In the genomic region with DNA sequence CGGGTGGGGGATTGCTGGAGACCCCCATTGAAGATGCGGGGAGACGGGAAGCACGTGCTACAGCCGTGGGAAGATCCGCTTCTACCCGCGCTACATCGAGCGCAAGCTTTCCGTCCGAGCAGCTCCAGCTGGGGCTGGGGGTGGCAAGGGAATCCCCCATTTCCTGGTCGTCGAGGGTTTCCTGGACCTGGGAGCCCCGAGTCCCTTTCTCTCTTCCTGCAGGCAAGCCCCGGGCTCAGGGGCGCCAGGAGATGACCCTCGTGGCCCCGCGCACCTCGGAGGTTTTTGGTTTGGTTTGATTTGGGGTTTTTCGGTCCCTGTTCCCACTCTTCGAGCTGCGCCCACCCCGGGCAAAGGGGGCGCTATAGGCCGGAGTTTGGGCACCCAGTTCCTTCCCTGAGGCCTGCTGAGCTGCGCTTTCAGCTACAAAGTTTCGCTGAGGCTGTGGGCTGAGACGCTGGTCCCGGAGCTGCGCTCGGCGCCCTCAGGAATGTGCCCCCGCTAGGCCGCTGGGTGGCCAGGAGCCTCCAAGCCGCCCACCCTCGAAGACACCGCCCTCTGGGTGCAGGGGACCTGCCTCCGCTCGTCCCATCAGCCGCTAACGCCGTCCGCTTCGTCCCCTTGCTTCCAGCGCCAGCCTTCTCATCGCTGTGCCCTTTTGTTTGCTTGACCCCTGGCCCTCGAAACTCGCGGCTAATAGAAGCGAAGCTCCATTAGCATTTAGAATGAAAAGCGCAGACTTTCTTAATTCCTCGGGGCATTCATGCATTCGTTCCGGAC, we compare ENCODE assay signal across 8 cellular contexts. TPM values are rescaled to one million over a fixed set of nuclear protein-coding genes. Genes with fewer than 3 reads are reported as not detected.
DNase-seq lines count a peak whose midpoint lies in the region; ATAC-seq and TF ChIP-seq lines count a peak whose summit lies in the region.

No MANE protein-coding gene starts in this region.

- peak; percentile 66 for DNase-seq in activated B cell treated with CpG ODN at 0.5 μM for 24 hours
- peak; percentile 10 to 20 for DNase-seq in lung microvascular endothelial cell (ENCODE audit: low read depth in 2 of 2)
- peak; percentile 60 to 85 for DNase-seq in stimulated activated effector memory CD8-positive, alpha-beta T cell treated with anti-CD3 and anti-CD28 coated beads, Interleukin-12 subunit alpha, Interleukin-12 subunit beta, amount 100 ng/mL, for 72 hours (ENCODE audit: low spot score in 2 of 2)
- DNase-seq in NCI-H1048 (lab: John Stamatoyannopoulos, UW): no peak

- H3K36me3 Mint-ChIP-seq in activated B cell treated with CpG ODN at 0.5 μM for 24 hours (ENCODE audit: low read depth): peaks cover 59% of the 10 kb centered on the region
- peaks cover 16% of the 10 kb centered on the region for H3K36me3 Mint-ChIP-seq in dendritic cell treated with granulocyte-macrophage colony-stimulating factor and Interleukin-4, amounts not matched to agents 40 ng/mL and 50 ng/mL, for 4 days (ENCODE audit: low read depth)
- peaks cover 93% of the 10 kb centered on the region for H3K36me3 Mint-ChIP-seq in stimulated activated effector memory CD8-positive, alpha-beta T cell treated with anti-CD3 and anti-CD28 coated beads, Interleukin-12 subunit alpha, Interleukin-12 subunit beta, amount 100 ng/mL, for 72 hours

- intact Hi-C loops in activated B cell treated with CpG ODN at 0.5 μM for 24 hours (cut with micrococcal nuclease): loop anchor here (1.0 to 10.0 kb wide), 10 partner anchors 82 to 1902 kb away; partner anchors contain the start of genes MRPL50, STX17, TRMO and ZNF189
- intact Hi-C loops in dendritic cell treated with granulocyte-macrophage colony-stimulating factor and Interleukin-4, amounts not matched to agents 40 ng/mL and 50 ng/mL, for 4 days (cut with micrococcal nuclease): loop anchor here (5.0 to 10.0 kb wide), 3 partner anchors 227 to 642 kb away; no protein-coding TSS in a partner anchor

- peaks cover 55% of the 10 kb centered on the region for H3K4me1 Mint-ChIP-seq in activated B cell treated with CpG ODN at 0.5 μM for 24 hours
- peaks cover 46% of the 10 kb centered on the region for H3K4me1 Mint-ChIP-seq in dendritic cell treated with granulocyte-macrophage colony-stimulating factor and Interleukin-4, amounts not matched to agents 40 ng/mL and 50 ng/mL, for 4 days (ENCODE audit: low read depth)
- H3K4me1 Mint-ChIP-seq in stimulated activated effector memory CD8-positive, alpha-beta T cell treated with anti-CD3 and anti-CD28 coated beads, Interleukin-12 subunit alpha, Interleukin-12 subunit beta, amount 100 ng/mL, for 72 hours: peaks cover 69% of the 10 kb centered on the region

- H3K27ac ChIP-seq in C4-2B: no peak overlapping the region

- H3K4me3 Mint-ChIP-seq in activated B cell treated with CpG ODN at 0.5 μM for 24 hours: peak overlapping the region; percentile 96
- peak overlapping the region; percentile 92 for H3K4me3 Mint-ChIP-seq in dendritic cell treated with granulocyte-macrophage colony-stimulating factor and Interleukin-4, amounts not matched to agents 40 ng/mL and 50 ng/mL, for 4 days
- H3K4me3 Mint-ChIP-seq in stimulated activated effector memory CD8-positive, alpha-beta T cell treated with anti-CD3 and anti-CD28 coated beads, Interleukin-12 subunit alpha, Interleukin-12 subunit beta, amount 100 ng/mL, for 72 hours: peak overlapping the region; percentile 98

- TF ChIP-seq CTCF in C4-2B (conservative IDR thresholded peaks at IDR 0.05): peak; percentile 34
- no peak for TF ChIP-seq CTCF in activated B cell treated with CpG ODN at 0.5 μM for 24 hours (IDR thresholded peaks at IDR 0.05)

- no peaks in the 10 kb centered on the region for H3K9me3 Mint-ChIP-seq in activated B cell treated with CpG ODN at 0.5 μM for 24 hours
- no peaks in the 10 kb centered on the region for H3K9me3 Mint-ChIP-seq in dendritic cell treated with granulocyte-macrophage colony-stimulating factor and Interleukin-4, amounts not matched to agents 40 ng/mL and 50 ng/mL, for 4 days
- H3K9me3 Mint-ChIP-seq in stimulated activated effector memory CD8-positive, alpha-beta T cell treated with anti-CD3 and anti-CD28 coated beads, Interleukin-12 subunit alpha, Interleukin-12 subunit beta, amount 100 ng/mL, for 72 hours: no peaks in the 10 kb centered on the region

- CTCF ChIA-PET in activated B cell treated with CpG ODN at 0.5 μM for 24 hours (lab: Charles Lee): interaction anchor here (0.7 to 2.5 kb wide), 20 partner anchors 18 to 769 kb away, joined by 3 to 15 read pairs (median 3); partner anchors contain the start of gene STX17

- H3K27me3 Mint-ChIP-seq in activated B cell treated with CpG ODN at 0.5 μM for 24 hours: peaks cover 23% of the 10 kb centered on the region
- peaks cover 74% of the 10 kb centered on the region for H3K27me3 Mint-ChIP-seq in dendritic cell treated with granulocyte-macrophage colony-stimulating factor and Interleukin-4, amounts not matched to agents 40 ng/mL and 50 ng/mL, for 4 days

- H3K27ac Mint-ChIP-seq in activated B cell treated with CpG ODN at 0.5 μM for 24 hours: peak overlapping the region; percentile 97
- H3K27ac Mint-ChIP-seq in dendritic cell treated with granulocyte-macrophage colony-stimulating factor and Interleukin-4, amounts not matched to agents 40 ng/mL and 50 ng/mL, for 4 days: peak overlapping the region; percentile 87
- peak overlapping the region; percentile 74 for H3K27ac Mint-ChIP-seq in stimulated activated effector memory CD8-positive, alpha-beta T cell treated with anti-CD3 and anti-CD28 coated beads, Interleukin-12 subunit alpha, Interleukin-12 subunit beta, amount 100 ng/mL, for 72 hours

- POLR2A ChIA-PET in activated B cell treated with CpG ODN at 0.5 μM for 24 hours (lab: Charles Lee): interaction anchor here (0.5 to 7.3 kb wide), 20 partner anchors 11 to 641 kb away, joined by 3 to 110 read pairs (median 4); partner anchors contain the start of genes ALG2 and SEC61B

- ATAC-seq in HG03378 (IDR thresholded peaks at IDR 0.05; ENCODE audit: unreplicated experiment) (peak; percentile 22), activated B cell treated with CpG ODN at 0.5 μM for 24 hours (ENCODE audit: low read depth) (no peak), GM21717 (IDR thresholded peaks at IDR 0.05; ENCODE audit: unreplicated experiment) (no peak)
- peak; percentile 16 for ATAC-seq in stimulated activated effector memory CD8-positive, alpha-beta T cell treated with anti-CD3 and anti-CD28 coated beads, Interleukin-12 subunit alpha, Interleukin-12 subunit beta, amount 100 ng/mL, for 72 hours

RNA-seq across cellular contexts. Expression of gene NR4A3, which starts 2.9 kb away (rescaled TPM):
- total RNA-seq in activated B cell treated with CpG ODN at 0.5 μM for 24 hours: 20.7 and 21.5 TPM in 2 replicates
- under 0.01 TPM in 2 replicates for total RNA-seq in lung microvascular endothelial cell

Comparison
In these comparisons a context has a peak if more than half of its experiments do, and no peak if none do; other contexts are left out.
1. ATAC-seq: peak in HG03378 (single experiment) and stimulated activated effector memory CD8-positive, alpha-beta T cell treated with anti-CD3 and anti-CD28 coated beads, Interleukin-12 subunit alpha, Interleukin-12 subunit beta, amount 100 ng/mL, for 72 hours (single experiment); none in activated B cell treated with CpG ODN at 0.5 μM for 24 hours (single experiment) and GM21717 (single experiment).
2. RNA of gene NR4A3, which starts 2.9 kb away (total RNA-seq): 20.7 to 21.5 TPM in activated B cell treated with CpG ODN at 0.5 μM for 24 hours; under 0.01 TPM in lung microvascular endothelial cell; every median in the first group is over 10 times any median in the second.
3. Peak in every context shown above with its lines, with median percentiles within 50 percentile points of each other: H3K27ac Mint-ChIP-seq and H3K4me3 Mint-ChIP-seq.